ENCODE assay signal across 21 cellular contexts in the genomic region with DNA sequence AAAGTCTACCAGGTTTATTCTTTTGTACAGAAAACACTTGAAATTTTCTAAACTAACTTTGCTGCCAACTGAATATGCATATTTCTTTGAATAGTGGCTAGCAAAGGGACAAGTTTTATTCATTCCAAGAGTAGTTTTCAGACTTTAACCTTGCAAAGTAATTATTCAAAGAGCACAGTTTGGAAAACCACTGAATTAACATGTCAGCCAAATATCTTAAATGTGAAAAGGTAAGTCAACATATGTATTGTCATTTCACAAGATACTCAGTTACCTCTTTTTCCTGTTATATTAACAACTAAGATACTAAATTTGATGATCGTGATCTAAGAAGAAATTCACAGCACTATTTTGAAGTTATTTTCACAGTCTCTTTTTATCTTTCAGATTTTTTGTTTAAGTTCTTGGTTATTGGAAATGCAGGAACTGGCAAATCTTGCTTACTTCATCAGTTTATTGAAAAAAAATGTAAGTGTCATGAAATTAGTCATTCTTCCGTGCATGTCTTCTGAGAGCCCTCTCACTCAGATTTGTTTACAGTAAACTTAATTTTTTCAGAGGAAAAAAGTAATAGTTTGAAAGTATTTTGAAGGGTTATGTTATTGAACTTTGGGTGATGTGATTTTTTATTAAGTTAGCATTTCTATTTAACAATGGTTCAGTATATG. TPM values are rescaled to one million over a fixed set of nuclear protein-coding genes. Genes with fewer than 3 reads are reported as not detected.
DNase-seq lines count a peak whose midpoint lies in the region; ATAC-seq and TF ChIP-seq lines count a peak whose summit lies in the region.
"Had no signal": no experiment of that assay in that cellular context is flagged by ENCODE, and none has a peak within 500 bp of the region (broad histone marks: within the 10 kb centered on the region; RNA-seq: fewer than 3 reads in every experiment).

No MANE protein-coding gene starts in this region.

- H3K4me2 ChIP-seq in GM23248 (ENCODE audit: unreplicated experiment): no peak overlapping the region
- no peak overlapping the region for H3K4me2 ChIP-seq in mesenchymal stem cell (ENCODE audit: low read length, poor library complexity, severe bottlenecking)
- H3K4me2 ChIP-seq: hepatocyte, KMS-11, PC-9 had no signal

- TF ChIP-seq CTCF in brain (conservative IDR thresholded peaks at IDR 0.05) (no peak), CD14-positive monocyte (IDR thresholded peaks at IDR 0.05) (no peak), mucosa of descending colon (IDR thresholded peaks at IDR 0.05) (no peak)

- peaks cover 10% of the 10 kb centered on the region; the same call in 1 of the 2 replicates for H3K36me3 ChIP-seq in GM23248 (ENCODE audit: low read depth)
- peaks cover 1 to 20% of the 10 kb centered on the region in 2 experiments for H3K36me3 ChIP-seq in mesenchymal stem cell (ENCODE audit: control insufficient read depth in 1 of 2, insufficient read depth in 2 of 2, low read depth in 1 of 2, low read length in 2 of 2)
- H3K36me3 ChIP-seq in mucosa of descending colon (ENCODE audit: low read depth): no peaks in the 10 kb centered on the region
- H3K36me3 ChIP-seq: upper lobe of right lung had no signal

- H2BK120ac ChIP-seq in mesenchymal stem cell (ENCODE audit: low read depth, low read length): no peak overlapping the region

- H3K9me3 ChIP-seq in GM23248 (ENCODE audit: low read depth): no peaks in the 10 kb centered on the region
- H3K9me3 ChIP-seq in mesenchymal stem cell (ENCODE audit: control insufficient read depth, low read length): no peaks in the 10 kb centered on the region
- H3K9me3 ChIP-seq in mucosa of descending colon: no peaks in the 10 kb centered on the region
- H3K9me3 ChIP-seq: upper lobe of right lung had no signal

- WGBS in GM23248 (ENCODE audit: low coverage in 1 of 2, low lambda C conversion rate in 2 of 2, missing lambda C conversion rate in 2 of 2), 2 experiments: 53% methylated on average over 2 of the region's 2 CpGs
- WGBS in mesenchymal stem cell: no CpG with 5 or more reads among the region's 2 CpGs

- H3K79me1 ChIP-seq in mesenchymal stem cell (replicated peaks; ENCODE audit: low read length, poor library complexity, severe bottlenecking): peaks cover 19% of the 10 kb centered on the region

- no peaks in the 10 kb centered on the region for H3K9me2 ChIP-seq in GM23248 (ENCODE audit: insufficient read depth)

- H3K79me2 ChIP-seq in GM23248 (ENCODE audit: insufficient read depth): peaks cover 73% of the 10 kb centered on the region

- DNase-seq in activated CD4-positive, alpha-beta memory T cell treated with anti-CD3 and anti-CD28 coated beads, Interleukin-2, amount 10 ng/mL, durations not matched to agents 7 days and 5 days: no peak
- DNase-seq in activated CD4-positive, alpha-beta memory T cell treated with anti-CD3 and anti-CD28 coated beads for 36 hours: no peak
- DNase-seq in GM23248: peak; percentile 41
- DNase-seq in mesenchymal stem cell: peak; percentile 47
- no peak for DNase-seq in CD14-positive monocyte (ENCODE audit: low spot score)
- no peak for DNase-seq in iPS-NIHi11 (ENCODE audit: low spot score)
- DNase-seq in mucosa of descending colon: no peak
- DNase-seq: activated CD4-positive, CD25-positive, alpha-beta regulatory T cell; C1 segment of cervical spinal cord; caudate nucleus; DMS153; effector CD8-positive, alpha-beta T cell; kidney glomerular epithelial cell; NCI-H1092; NCI-H2107; PC-9; stimulated activated naive CD4-positive, alpha-beta T cell; upper lobe of right lung had no signal

- H3K14ac ChIP-seq in mesenchymal stem cell (ENCODE audit: low read length in 2 of 2): no peak overlapping the region

- no peak overlapping the region for H3K4me3 ChIP-seq in GM23248
- no peak overlapping the region for H3K4me3 ChIP-seq in mesenchymal stem cell (ENCODE audit: insufficient read depth in 1 of 2, low read depth in 1 of 2, low read length in 2 of 2)
- no peak overlapping the region for H3K4me3 ChIP-seq in mucosa of descending colon
- H3K4me3 ChIP-seq: hepatocyte, PC-9, upper lobe of right lung had no signal

- H3K4me3 Mint-ChIP-seq in activated CD4-positive, alpha-beta memory T cell treated with anti-CD3 and anti-CD28 coated beads, Interleukin-2, amount 10 ng/mL, durations not matched to agents 7 days and 5 days: peak overlapping the region; percentile 11
- H3K4me3 Mint-ChIP-seq in activated CD4-positive, alpha-beta memory T cell treated with anti-CD3 and anti-CD28 coated beads for 36 hours: no peak overlapping the region
- H3K4me3 Mint-ChIP-seq in brain: no peak overlapping the region
- H3K4me3 Mint-ChIP-seq in CD14-positive monocyte: no peak overlapping the region

- no peak overlapping the region for H4K8ac ChIP-seq in mesenchymal stem cell (ENCODE audit: low read length)

- H3K27me3 ChIP-seq in GM23248 (replicated peaks; ENCODE audit: insufficient read depth): no peaks in the 10 kb centered on the region
- H3K27me3 ChIP-seq in mesenchymal stem cell (ENCODE audit: control insufficient read depth in 1 of 2, insufficient read depth in 1 of 2, low read length in 2 of 2): no peaks in the 10 kb centered on the region
- H3K27me3 ChIP-seq: hepatocyte, upper lobe of right lung had no signal

- CTCF ChIA-PET in activated CD4-positive, alpha-beta memory T cell treated with anti-CD3 and anti-CD28 coated beads, Interleukin-2, amount 10 ng/mL, durations not matched to agents 7 days and 5 days (lab: Charles Lee): no interaction called here
- CTCF ChIA-PET in activated CD4-positive, alpha-beta memory T cell treated with anti-CD3 and anti-CD28 coated beads for 36 hours (lab: Charles Lee): no interaction called here

- peaks cover 50% of the 10 kb centered on the region for H3K4me1 Mint-ChIP-seq in activated CD4-positive, alpha-beta memory T cell treated with anti-CD3 and anti-CD28 coated beads, Interleukin-2, amount 10 ng/mL, durations not matched to agents 7 days and 5 days
- H3K4me1 Mint-ChIP-seq in activated CD4-positive, alpha-beta memory T cell treated with anti-CD3 and anti-CD28 coated beads for 36 hours (ENCODE audit: low read depth): peaks cover 45% of the 10 kb centered on the region
- H3K4me1 Mint-ChIP-seq in brain (peaks cover 27% of the 10 kb centered on the region), CD14-positive monocyte (peaks cover 10% of the 10 kb centered on the region)

- intact Hi-C loops in activated CD4-positive, alpha-beta memory T cell treated with anti-CD3 and anti-CD28 coated beads for 36 hours (cut with micrococcal nuclease): loop anchor here (1.0 kb wide), 1 partner anchor 155 kb away; no protein-coding TSS in a partner anchor
- intact Hi-C loops in CD14-positive monocyte (cut with micrococcal nuclease) (no loop called here), mucosa of descending colon (cut with DNase I, micrococcal nuclease) (no loop called here)

- no peak overlapping the region for H2AK5ac ChIP-seq in mesenchymal stem cell (ENCODE audit: low read length, severe bottlenecking)

- H3K27ac Mint-ChIP-seq in activated CD4-positive, alpha-beta memory T cell treated with anti-CD3 and anti-CD28 coated beads, Interleukin-2, amount 10 ng/mL, durations not matched to agents 7 days and 5 days: peak overlapping the region; percentile 43
- no peak overlapping the region for H3K27ac Mint-ChIP-seq in activated CD4-positive, alpha-beta memory T cell treated with anti-CD3 and anti-CD28 coated beads for 36 hours
- peak overlapping the region in 3 of 5 experiments; percentile 19 to 83 (median 31) for H3K27ac Mint-ChIP-seq in brain
- H3K27ac Mint-ChIP-seq in CD14-positive monocyte: no peak overlapping the region

- no peak overlapping the region for H2BK15ac ChIP-seq in mesenchymal stem cell (ENCODE audit: low read depth, poor library complexity, severe bottlenecking)

- no peak overlapping the region for H2BK5ac ChIP-seq in mesenchymal stem cell (ENCODE audit: low read depth, low read length, poor library complexity, severe bottlenecking)

- H3K27ac ChIP-seq in GM23248 (no peak overlapping the region), mesenchymal stem cell (ENCODE audit: low read length, poor library complexity, severe bottlenecking) (no peak overlapping the region)
- H3K27ac ChIP-seq: hepatocyte, KMS-11, PC-9, upper lobe of right lung had no signal

- no peak overlapping the region for H3K9ac ChIP-seq in GM23248
- no peak overlapping the region for H3K9ac ChIP-seq in mesenchymal stem cell (ENCODE audit: low read length)
- H3K9ac ChIP-seq: KMS-11 had no signal

- no peaks in the 10 kb centered on the region; the same call in 1 of the 2 replicates for H4K20me1 ChIP-seq in GM23248 (ENCODE audit: insufficient read depth)

- ATAC-seq in mucosa of descending colon: no peak
- ATAC-seq: upper lobe of right lung had no signal

- H3K18ac ChIP-seq in mesenchymal stem cell (ENCODE audit: low read depth in 1 of 2, low read length in 2 of 2): no peak overlapping the region

- no peak overlapping the region for H2BK12ac ChIP-seq in mesenchymal stem cell (ENCODE audit: low read length in 2 of 2)

- no peak overlapping the region for H2AFZ ChIP-seq in GM23248
- H2AFZ ChIP-seq in mesenchymal stem cell (ENCODE audit: low read depth, low read length): no peak overlapping the region
- H2AFZ ChIP-seq: hepatocyte, PC-9 had no signal

- peaks cover 11% of the 10 kb centered on the region; the same call in 1 of the 2 replicates for H3K4me1 ChIP-seq in GM23248 (ENCODE audit: insufficient read depth)
- no peaks in the 10 kb centered on the region for H3K4me1 ChIP-seq in mesenchymal stem cell (ENCODE audit: control insufficient read depth, insufficient read depth, low read depth, low read length)
- peaks cover 9% of the 10 kb centered on the region for H3K4me1 ChIP-seq in mucosa of descending colon (ENCODE audit: low read depth)

- POLR2A ChIA-PET in activated CD4-positive, alpha-beta memory T cell treated with anti-CD3 and anti-CD28 coated beads, Interleukin-2, amount 10 ng/mL, durations not matched to agents 7 days and 5 days (lab: Charles Lee): interaction anchor here (1.0 kb wide), 1 partner anchor 15 kb away, joined by 3 read pairs; a partner anchor contains a TSS
- POLR2A ChIA-PET in activated CD4-positive, alpha-beta memory T cell treated with anti-CD3 and anti-CD28 coated beads for 36 hours (lab: Charles Lee): no interaction called here

- H3K4ac ChIP-seq in mesenchymal stem cell (ENCODE audit: low read depth in 1 of 2, low read length in 2 of 2): no peak overlapping the region

- H3K27me3 Mint-ChIP-seq in activated CD4-positive, alpha-beta memory T cell treated with anti-CD3 and anti-CD28 coated beads, Interleukin-2, amount 10 ng/mL, durations not matched to agents 7 days and 5 days: no peaks in the 10 kb centered on the region
- no peaks in the 10 kb centered on the region for H3K27me3 Mint-ChIP-seq in activated CD4-positive, alpha-beta memory T cell treated with anti-CD3 and anti-CD28 coated beads for 36 hours
- H3K27me3 Mint-ChIP-seq in brain (no peaks in the 10 kb centered on the region), CD14-positive monocyte (ENCODE audit: low read depth in 3 of 3) (no peaks in the 10 kb centered on the region)

- H4K91ac ChIP-seq in mesenchymal stem cell (ENCODE audit: low read length): no peak overlapping the region

- H3K36me3 Mint-ChIP-seq in activated CD4-positive, alpha-beta memory T cell treated with anti-CD3 and anti-CD28 coated beads, Interleukin-2, amount 10 ng/mL, durations not matched to agents 7 days and 5 days (ENCODE audit: low read depth): peaks cover 59% of the 10 kb centered on the region
- H3K36me3 Mint-ChIP-seq in activated CD4-positive, alpha-beta memory T cell treated with anti-CD3 and anti-CD28 coated beads for 36 hours: peaks cover 25% of the 10 kb centered on the region
- H3K36me3 Mint-ChIP-seq in brain (peaks cover 50% of the 10 kb centered on the region), CD14-positive monocyte (peaks cover 52 to 53% of the 10 kb centered on the region in 2 donors)

- in situ Hi-C loops in GM23248 (cut with MboI): no loop called here

- H3F3A ChIP-seq in GM23248 (ENCODE audit: insufficient read depth): peaks cover 2% of the 10 kb centered on the region; the same call in 1 of the 2 replicates

- H3K9me3 Mint-ChIP-seq in activated CD4-positive, alpha-beta memory T cell treated with anti-CD3 and anti-CD28 coated beads, Interleukin-2, amount 10 ng/mL, durations not matched to agents 7 days and 5 days: peaks cover 2% of the 10 kb centered on the region
- no peaks in the 10 kb centered on the region for H3K9me3 Mint-ChIP-seq in activated CD4-positive, alpha-beta memory T cell treated with anti-CD3 and anti-CD28 coated beads for 36 hours
- H3K9me3 Mint-ChIP-seq in brain (peaks cover 0 to 16% (median 3%) of the 10 kb centered on the region in 5 experiments), CD14-positive monocyte (peaks cover 0 to 1% (median 0%) of the 10 kb centered on the region in 7 donors)

- no peak overlapping the region for H3K23ac ChIP-seq in mesenchymal stem cell (ENCODE audit: low read length in 2 of 2)

RNA-seq across cellular contexts. Expression of a gene that starts 15.3 kb away (rescaled TPM):
- 10 to 100 TPM; 30.9 to 38.0 TPM for total RNA-seq in activated CD4-positive, alpha-beta memory T cell treated with anti-CD3 and anti-CD28 coated beads, Interleukin-2, amount 10 ng/mL, durations not matched to agents 7 days and 5 days
- total RNA-seq in activated CD4-positive, alpha-beta memory T cell treated with anti-CD3 and anti-CD28 coated beads for 36 hours: 10 to 100 TPM; 22.9 to 25.9 TPM
- 36.7 and 43.4 TPM in 2 replicates for total RNA-seq in GM23248 (2014; rRNA removed; shearing (Covaris generic))
- polyA plus RNA-seq in GM23248 (2016; fragmentation: Nextera tagmentation; extraction: Ambion mirVana) (47.2 and 52.9 TPM in 2 replicates), brain (ENCODE audit: insufficient read depth, low read depth, low replicate concordance) (42.1 TPM), CD14-positive monocyte (10 to 100 TPM; 34.5 to 34.8 TPM)
- polyA plus RNA-seq in mesenchymal stem cell (2013, experiment 1 of 2): 24.2 TPM
- 24.7 TPM for polyA plus RNA-seq in mesenchymal stem cell (2013, experiment 2 of 2)
- 10 to 100 TPM; 84.3 to 94.6 (median 88.0) TPM for total RNA-seq in mucosa of descending colon

RNA-seq across cellular contexts. Expression of a gene that starts 56.6 kb away (rescaled TPM):
- 10 to 100 TPM; 13.1 to 13.4 TPM for total RNA-seq in activated CD4-positive, alpha-beta memory T cell treated with anti-CD3 and anti-CD28 coated beads, Interleukin-2, amount 10 ng/mL, durations not matched to agents 7 days and 5 days
- 1 to 10 TPM; 9.8 TPM for total RNA-seq in activated CD4-positive, alpha-beta memory T cell treated with anti-CD3 and anti-CD28 coated beads for 36 hours
- 7.8 and 9.0 TPM in 2 replicates for total RNA-seq in GM23248 (2014; rRNA removed; shearing (Covaris generic))
- polyA plus RNA-seq in GM23248 (2016; fragmentation: Nextera tagmentation; extraction: Ambion mirVana) (3.4 and 3.5 TPM in 2 replicates), brain (ENCODE audit: insufficient read depth, low read depth, low replicate concordance) (10.4 TPM), CD14-positive monocyte (1 to 10 TPM; 5.2 to 6.7 TPM)
- polyA plus RNA-seq in mesenchymal stem cell (2013, experiment 1 of 2): 4.4 TPM
- 4.4 TPM for polyA plus RNA-seq in mesenchymal stem cell (2013, experiment 2 of 2)
- total RNA-seq in mucosa of descending colon: 1 to 10 TPM; 1.6 to 4.2 (median 3.3) TPM

Comparison
In these comparisons a context has a peak if more than half of its experiments do, and no peak if none do; other contexts are left out.
1. H3K27ac Mint-ChIP-seq: peak in activated CD4-positive, alpha-beta memory T cell treated with anti-CD3 and anti-CD28 coated beads, Interleukin-2, amount 10 ng/mL, durations not matched to agents 7 days and 5 days (single experiment) and brain (3 of 5); none in activated CD4-positive, alpha-beta memory T cell treated with anti-CD3 and anti-CD28 coated beads for 36 hours (single experiment) and CD14-positive monocyte (0 of 7).
2. DNase-seq: peak in GM23248 (single experiment) and mesenchymal stem cell (single experiment); none in activated CD4-positive, alpha-beta memory T cell treated with anti-CD3 and anti-CD28 coated beads, Interleukin-2, amount 10 ng/mL, durations not matched to agents 7 days and 5 days (single experiment), activated CD4-positive, alpha-beta memory T cell treated with anti-CD3 and anti-CD28 coated beads for 36 hours (single experiment), CD14-positive monocyte (single experiment), iPS-NIHi11 (single experiment) and mucosa of descending colon (0 of 3).